ENCODE assay signal across 1 cellular context in genomic region chr2:20223345-20224190, GRCh38.
A peak's percentile ranks its signal among the peaks of the same experiment; 100 is the strongest.
TF ChIP-seq lines count a peak whose summit lies in the region.

No MANE protein-coding gene starts in this region.

TF ChIP-seq in HEK293, 187 proteins besides CTCF, POLR2A, EP300 and RAD21 (continued from another document):
- TF ChIP-seq ZNF571 (tag by site-specific recombination; IDR thresholded peaks at IDR 0.05) = no peak
- TF ChIP-seq ZNF394 (tag by site-specific recombination; IDR thresholded peaks at IDR 0.05; ENCODE audit: borderline replicate concordance) = peak; percentile 27; the same call in 1 of the 2 replicates
- TF ChIP-seq ZNF76 (tag by site-specific recombination; IDR thresholded peaks at IDR 0.05; ENCODE audit: borderline replicate concordance, low read depth) = peak; percentile 68
- no peak for TF ChIP-seq GLI2 (tag by site-specific recombination; IDR thresholded peaks at IDR 0.05; ENCODE audit: borderline replicate concordance, low read depth)
- TF ChIP-seq KLF10 (tag by site-specific recombination; IDR thresholded peaks at IDR 0.05) = peak; percentile 34; the same call in 1 of the 2 replicates
- 0 out of 2 replicates have a peak, but pooled peaks have one; percentile 11 for TF ChIP-seq ZNF423 (tag by site-specific recombination; IDR thresholded peaks at IDR 0.05)
- TF ChIP-seq ZNF843 (tag by site-specific recombination; IDR thresholded peaks at IDR 0.05) = no peak
- peak; percentile 94 for TF ChIP-seq ZNF341 (tag by site-specific recombination; IDR thresholded peaks at IDR 0.05; ENCODE audit: low read depth)
- peak; percentile 88; the same call in 1 of the 2 replicates for TF ChIP-seq ZBTB20 (tag by site-specific recombination; IDR thresholded peaks at IDR 0.05)
- peak; percentile 93 for TF ChIP-seq ZBTB8A (tag by site-specific recombination; IDR thresholded peaks at IDR 0.05)
- peak; percentile 35; the same call in 1 of the 2 replicates for TF ChIP-seq ZBTB48 (tag by site-specific recombination; IDR thresholded peaks at IDR 0.05)
- peak; percentile 40; the same call in 1 of the 2 replicates for TF ChIP-seq KLF9 (tag by site-specific recombination; IDR thresholded peaks at IDR 0.05; ENCODE audit: low read depth)
- TF ChIP-seq ZFHX2 (tag by site-specific recombination; conservative IDR thresholded peaks at IDR 0.05) = peak; percentile 69
- TF ChIP-seq PATZ1 (tag by site-specific recombination; IDR thresholded peaks at IDR 0.05) = peak; percentile 51; the same call in 1 of the 2 replicates
- no peak for TF ChIP-seq FEZF1 (tag by site-specific recombination; IDR thresholded peaks at IDR 0.05)
- TF ChIP-seq GLIS2 (tag by site-specific recombination; IDR thresholded peaks at IDR 0.05) = peak; percentile 36; the same call in 1 of the 2 replicates
- 0 out of 2 replicates have a peak, but pooled peaks have one; percentile 16 for TF ChIP-seq HIC1 (tag by site-specific recombination; IDR thresholded peaks at IDR 0.05)
- TF ChIP-seq ZXDB (tag by site-specific recombination; IDR thresholded peaks at IDR 0.05) = 0 out of 2 replicates have a peak, but pooled peaks have one; percentile 40
- peak; percentile 61; the same call in 1 of the 2 replicates for TF ChIP-seq ZBTB10 (tag by site-specific recombination; IDR thresholded peaks at IDR 0.05)
- peak; percentile 44 for TF ChIP-seq ZNF335 (tag by site-specific recombination; conservative IDR thresholded peaks at IDR 0.05)
- TF ChIP-seq ZNF138 (tag by site-specific recombination; IDR thresholded peaks at IDR 0.05; ENCODE audit: borderline replicate concordance) = no peak
- TF ChIP-seq ZNF660 (tag by site-specific recombination; IDR thresholded peaks at IDR 0.05) = 0 out of 2 replicates have a peak, but pooled peaks have one; percentile 27
- no peak for TF ChIP-seq ZBTB7A (tag by site-specific recombination; IDR thresholded peaks at IDR 0.05; ENCODE audit: low read depth)
- TF ChIP-seq ZBTB17 (tag by site-specific recombination; IDR thresholded peaks at IDR 0.05) = peak; percentile 85
- TF ChIP-seq ZNF488 (tag by site-specific recombination; IDR thresholded peaks at IDR 0.05) = no peak
- 0 out of 2 replicates have a peak, but pooled peaks have one; percentile 9 for TF ChIP-seq INSM2 (tag by site-specific recombination; IDR thresholded peaks at IDR 0.05)
- no peak for TF ChIP-seq ZBTB6 (tag by site-specific recombination; IDR thresholded peaks at IDR 0.05)
- no peak for TF ChIP-seq MZF1 (tag by site-specific recombination; IDR thresholded peaks at IDR 0.05; ENCODE audit: borderline replicate concordance)
- TF ChIP-seq ZNF654 (tag by site-specific recombination; IDR thresholded peaks at IDR 0.05; ENCODE audit: low read depth) = no peak
- TF ChIP-seq ZNF558 (tag by site-specific recombination; IDR thresholded peaks at IDR 0.05) = no peak
